Comparison of ENCODE assay signal across 8 cellular contexts in genomic region chr9:125538092-125538473, GRCh38.
DNase-seq lines count a peak whose midpoint lies in the region; ATAC-seq and TF ChIP-seq lines count a peak whose summit lies in the region.

No MANE protein-coding gene starts in this region.

- peaks cover 12% of the 10 kb centered on the region for H3K36me3 Mint-ChIP-seq in activated naive CD8-positive, alpha-beta T cell treated with anti-CD3 and anti-CD28 coated beads for 36 hours
- H3K36me3 Mint-ChIP-seq in natural killer cell treated with Interleukin-12 subunit alpha and Interleukin-12 subunit beta and Interleukin-15 and Interleukin-18, amount 100 ng/mL, for 72 hours, result peaks cover 10% of the 10 kb centered on the region

- DNase-seq in H4 (ENCODE audit: low spot score) (peak; percentile 78), NCI-H510A (lab: John Stamatoyannopoulos, UW) (peak; percentile 49), epithelial cell of proximal tubule (ENCODE audit: low read depth) (peak; percentile 86), renal cortical epithelial cell (ENCODE audit: low read depth) (peak; percentile 97), putamen (ENCODE audit: low spot score) (no peak)
- no peak for DNase-seq in stimulated activated naive CD4-positive, alpha-beta T cell (lab: John Stamatoyannopoulos, UW)
- no peak for DNase-seq in activated naive CD8-positive, alpha-beta T cell treated with anti-CD3 and anti-CD28 coated beads for 36 hours
- DNase-seq in natural killer cell treated with Interleukin-12 subunit alpha and Interleukin-12 subunit beta and Interleukin-15 and Interleukin-18, amount 100 ng/mL, for 72 hours (ENCODE audit: low spot score), result no peak

- no peak for TF ChIP-seq CTCF in epithelial cell of proximal tubule (conservative IDR thresholded peaks at IDR 0.05; ENCODE audit: low read depth, low read length)

- ATAC-seq in natural killer cell treated with Interleukin-12 subunit alpha and Interleukin-12 subunit beta and Interleukin-15 and Interleukin-18, amount 100 ng/mL, for 72 hours, result no peak

- H3K4me3 Mint-ChIP-seq in activated naive CD8-positive, alpha-beta T cell treated with anti-CD3 and anti-CD28 coated beads for 36 hours, result no peak overlapping the region
- H3K4me3 Mint-ChIP-seq in natural killer cell treated with Interleukin-12 subunit alpha and Interleukin-12 subunit beta and Interleukin-15 and Interleukin-18, amount 100 ng/mL, for 72 hours, result no peak overlapping the region

- no peaks in the 10 kb centered on the region for H3K9me3 Mint-ChIP-seq in activated naive CD8-positive, alpha-beta T cell treated with anti-CD3 and anti-CD28 coated beads for 36 hours
- no peaks in the 10 kb centered on the region for H3K9me3 Mint-ChIP-seq in natural killer cell treated with Interleukin-12 subunit alpha and Interleukin-12 subunit beta and Interleukin-15 and Interleukin-18, amount 100 ng/mL, for 72 hours

- no peak overlapping the region for H3K4me3 ChIP-seq in epithelial cell of proximal tubule (ENCODE audit: low read depth, low read length)

- H3K27me3 Mint-ChIP-seq in activated naive CD8-positive, alpha-beta T cell treated with anti-CD3 and anti-CD28 coated beads for 36 hours, result no peaks in the 10 kb centered on the region
- no peaks in the 10 kb centered on the region for H3K27me3 Mint-ChIP-seq in natural killer cell treated with Interleukin-12 subunit alpha and Interleukin-12 subunit beta and Interleukin-15 and Interleukin-18, amount 100 ng/mL, for 72 hours

- no peak overlapping the region for H3K27ac Mint-ChIP-seq in activated naive CD8-positive, alpha-beta T cell treated with anti-CD3 and anti-CD28 coated beads for 36 hours
- no peak overlapping the region for H3K27ac Mint-ChIP-seq in natural killer cell treated with Interleukin-12 subunit alpha and Interleukin-12 subunit beta and Interleukin-15 and Interleukin-18, amount 100 ng/mL, for 72 hours

- peaks cover 1% of the 10 kb centered on the region for H3K4me1 Mint-ChIP-seq in activated naive CD8-positive, alpha-beta T cell treated with anti-CD3 and anti-CD28 coated beads for 36 hours
- H3K4me1 Mint-ChIP-seq in natural killer cell treated with Interleukin-12 subunit alpha and Interleukin-12 subunit beta and Interleukin-15 and Interleukin-18, amount 100 ng/mL, for 72 hours (ENCODE audit: low read depth in 2 of 2), result no peaks in the 10 kb centered on the region

Comparison
In these comparisons a context has a peak if more than half of its experiments do, and no peak if none do; other contexts are left out.
1. DNase-seq: peak in H4 (single experiment), NCI-H510A (single experiment), epithelial cell of proximal tubule (single experiment) and renal cortical epithelial cell (single experiment); none in stimulated activated naive CD4-positive, alpha-beta T cell (0 of 6), putamen (single experiment), activated naive CD8-positive, alpha-beta T cell treated with anti-CD3 and anti-CD28 coated beads for 36 hours (single experiment) and natural killer cell treated with Interleukin-12 subunit alpha and Interleukin-12 subunit beta and Interleukin-15 and Interleukin-18, amount 100 ng/mL, for 72 hours (single experiment).